33 cellular contexts compared by ENCODE assay signal in genomic region chr18:13337369-13337768, GRCh38.
"Had no signal": no experiment of that assay in that cellular context is flagged by ENCODE, and none has a peak within 500 bp of the region (broad histone marks: within the 10 kb centered on the region; RNA-seq: fewer than 3 reads in every experiment).

No MANE protein-coding gene starts in this region.

- H3K27me3 Mint-ChIP-seq: activated CD4-positive, alpha-beta memory T cell treated with anti-CD3 and anti-CD28 coated beads for 36 hours; activated CD4-positive, alpha-beta T cell treated with anti-CD3 and anti-CD28 coated beads for 36 hours; activated naive CD4-positive, alpha-beta T cell treated with anti-CD3 and anti-CD28 coated beads, Interleukin-2, amount 50 U/mL, for 24 hours; activated naive CD8-positive, alpha-beta T cell treated with anti-CD3 and anti-CD28 coated beads for 36 hours; activated naive CD8-positive, alpha-beta T cell treated with anti-CD3 and anti-CD28 coated beads, Interleukin-2, amount 50 U/mL, for 24 hours; T-helper 17 cell had no signal

- ATAC-seq: activated CD4-positive, alpha-beta T cell treated with anti-CD3 and anti-CD28 coated beads for 36 hours; activated CD8-positive, alpha-beta memory T cell treated with anti-CD3 and anti-CD28 coated beads, Interleukin-2, amount 10 ng/mL, durations not matched to agents 7 days and 5 days; activated CD8-positive, alpha-beta T cell treated with anti-CD3 and anti-CD28 coated beads, Interleukin-2, amount 10 ng/mL, durations not matched to agents 7 days and 5 days; activated naive CD8-positive, alpha-beta T cell treated with anti-CD3 and anti-CD28 coated beads, Interleukin-2, amount 50 U/mL, for 24 hours; body of pancreas; esophagus mucosa; heart left ventricle; T-helper 17 cell had no signal

- H3K36me3 ChIP-seq: adrenal gland, colonic mucosa, heart left ventricle had no signal

- DNase-seq: activated CD4-positive, alpha-beta memory T cell treated with anti-CD3 and anti-CD28 coated beads for 36 hours; activated CD4-positive, alpha-beta T cell treated with anti-CD3 and anti-CD28 coated beads for 36 hours; activated CD4-positive, alpha-beta T cell treated with anti-CD3 and anti-CD28 coated beads, Interleukin-2, amount 10 ng/mL, durations not matched to agents 24 days and 14 days; activated CD4-positive, CD25-positive, alpha-beta regulatory T cell; activated CD4-positive, CD25-positive, alpha-beta regulatory T cell treated with anti-CD3 and anti-CD28 coated beads, Interleukin-2, amount 50 U/mL, for 72 hours; activated CD8-positive, alpha-beta memory T cell treated with anti-CD3 and anti-CD28 coated beads, Interleukin-2, amount 10 ng/mL, durations not matched to agents 7 days and 5 days; activated CD8-positive, alpha-beta memory T cell treated with anti-CD3 and anti-CD28 coated beads, Interleukin-2, amount 50 U/mL, for 4 hours; activated CD8-positive, alpha-beta T cell treated with anti-CD3 and anti-CD28 coated beads, Interleukin-2, amount 10 ng/mL, durations not matched to agents 7 days and 5 days; activated effector memory CD4-positive, alpha-beta T cell treated with anti-CD3 and anti-CD28 coated beads, Interleukin-2, amount 50 U/mL, for 16 hours; activated naive CD4-positive, alpha-beta T cell treated with anti-CD3 and anti-CD28 coated beads for 36 hours; activated naive CD8-positive, alpha-beta T cell treated with anti-CD3 and anti-CD28 coated beads for 36 hours; activated naive CD8-positive, alpha-beta T cell treated with anti-CD3 and anti-CD28 coated beads, Interleukin-2, amount 50 U/mL, for 24 hours; activated T-cell treated with anti-CD3 and anti-CD28 coated beads, Interleukin-2, amount 50 U/mL, for 1 hour; activated T-cell treated with anti-CD3 and anti-CD28 coated beads, Interleukin-2, amount 50 U/mL, for 48 hours; adrenal gland; amygdala; aorta; body of pancreas; caudate nucleus; colonic mucosa; effector CD8-positive, alpha-beta T cell; foreskin fibroblast; glutamatergic neuron; heart left ventricle; T-helper 1 cell; T-helper 17 cell; T1000 had no signal

- H3K4me1 ChIP-seq: adrenal gland, body of pancreas, colonic mucosa had no signal

- H3K36me3 Mint-ChIP-seq: activated naive CD4-positive, alpha-beta T cell treated with anti-CD3 and anti-CD28 coated beads, Interleukin-2, amount 50 U/mL, for 24 hours had no signal

- H3K4me3 ChIP-seq: adrenal gland, body of pancreas, colonic mucosa, heart left ventricle had no signal

- H3K9me3 ChIP-seq: body of pancreas, colonic mucosa had no signal

- H3K27ac Mint-ChIP-seq: activated CD4-positive, alpha-beta memory T cell treated with anti-CD3 and anti-CD28 coated beads for 36 hours; activated CD4-positive, alpha-beta T cell treated with anti-CD3 and anti-CD28 coated beads for 36 hours; activated CD4-positive, alpha-beta T cell treated with anti-CD3 and anti-CD28 coated beads, Interleukin-2, amount 10 ng/mL, durations not matched to agents 24 days and 14 days; activated CD8-positive, alpha-beta memory T cell treated with anti-CD3 and anti-CD28 coated beads, Interleukin-2, amount 10 ng/mL, durations not matched to agents 7 days and 5 days; activated CD8-positive, alpha-beta T cell treated with anti-CD3 and anti-CD28 coated beads, Interleukin-2, amount 10 ng/mL, durations not matched to agents 7 days and 5 days; activated naive CD4-positive, alpha-beta T cell treated with anti-CD3 and anti-CD28 coated beads for 36 hours; activated naive CD4-positive, alpha-beta T cell treated with anti-CD3 and anti-CD28 coated beads, Interleukin-2, amount 50 U/mL, for 24 hours; activated naive CD8-positive, alpha-beta T cell treated with anti-CD3 and anti-CD28 coated beads for 36 hours; activated naive CD8-positive, alpha-beta T cell treated with anti-CD3 and anti-CD28 coated beads, Interleukin-2, amount 50 U/mL, for 24 hours; activated T-helper 1 cell treated with anti-CD3 and anti-CD28 coated beads, Interleukin-12 subunit alpha, Interleukin-12 subunit beta, Interleukin-2, Interleukin-4 antibody, amounts not matched to agents 30 ng/mL and 10 ng/mL and 1 ng/mL, durations not matched to agents 14 hours and 24 hours and 36 hours; activated T-helper 2 cell treated with anti-CD3 and anti-CD28 coated beads, Interferon-gamma antibody, Interleukin-2, Interleukin-4, amounts not matched to agents 10 μg/mL and 5 μg/mL and 100 μg/mL, durations not matched to agents 14 hours and 24 hours and 36 hours; T-helper 2 cell treated with Interferon-gamma antibody and Interleukin-4, amounts not matched to agents 5 μg/mL and 100 μg/mL, for 36 hours had no signal

- H3K27me3 ChIP-seq: adrenal gland, body of pancreas, colonic mucosa, heart left ventricle had no signal

- FAIRE-seq: frontal cortex had no signal

- H3K27ac ChIP-seq: adrenal gland, body of pancreas, colonic mucosa, heart left ventricle had no signal

- H3K4me1 Mint-ChIP-seq: activated CD8-positive, alpha-beta memory T cell treated with anti-CD3 and anti-CD28 coated beads, Interleukin-2, amount 10 ng/mL, durations not matched to agents 7 days and 5 days had no signal

- H3K4me3 Mint-ChIP-seq: activated CD4-positive, alpha-beta memory T cell treated with anti-CD3 and anti-CD28 coated beads for 36 hours; activated CD4-positive, alpha-beta T cell treated with anti-CD3 and anti-CD28 coated beads for 36 hours; activated CD4-positive, alpha-beta T cell treated with anti-CD3 and anti-CD28 coated beads, Interleukin-2, amount 10 ng/mL, durations not matched to agents 24 days and 14 days; activated CD8-positive, alpha-beta memory T cell treated with anti-CD3 and anti-CD28 coated beads, Interleukin-2, amount 10 ng/mL, durations not matched to agents 7 days and 5 days; activated CD8-positive, alpha-beta T cell treated with anti-CD3 and anti-CD28 coated beads, Interleukin-2, amount 10 ng/mL, durations not matched to agents 7 days and 5 days; activated naive CD4-positive, alpha-beta T cell treated with anti-CD3 and anti-CD28 coated beads for 36 hours; activated naive CD4-positive, alpha-beta T cell treated with anti-CD3 and anti-CD28 coated beads, Interleukin-2, amount 50 U/mL, for 24 hours; activated naive CD8-positive, alpha-beta T cell treated with anti-CD3 and anti-CD28 coated beads for 36 hours; activated naive CD8-positive, alpha-beta T cell treated with anti-CD3 and anti-CD28 coated beads, Interleukin-2, amount 50 U/mL, for 24 hours; activated T-helper 1 cell treated with anti-CD3 and anti-CD28 coated beads, Interleukin-12 subunit alpha, Interleukin-12 subunit beta, Interleukin-2, Interleukin-4 antibody, amounts not matched to agents 30 ng/mL and 10 ng/mL and 1 ng/mL, durations not matched to agents 14 hours and 24 hours and 36 hours; T-helper 17 cell; T-helper 2 cell treated with Interferon-gamma antibody and Interleukin-4, amounts not matched to agents 5 μg/mL and 100 μg/mL, for 36 hours had no signal
